ENCODE assay signal across 18 cellular contexts in the genomic region with DNA sequence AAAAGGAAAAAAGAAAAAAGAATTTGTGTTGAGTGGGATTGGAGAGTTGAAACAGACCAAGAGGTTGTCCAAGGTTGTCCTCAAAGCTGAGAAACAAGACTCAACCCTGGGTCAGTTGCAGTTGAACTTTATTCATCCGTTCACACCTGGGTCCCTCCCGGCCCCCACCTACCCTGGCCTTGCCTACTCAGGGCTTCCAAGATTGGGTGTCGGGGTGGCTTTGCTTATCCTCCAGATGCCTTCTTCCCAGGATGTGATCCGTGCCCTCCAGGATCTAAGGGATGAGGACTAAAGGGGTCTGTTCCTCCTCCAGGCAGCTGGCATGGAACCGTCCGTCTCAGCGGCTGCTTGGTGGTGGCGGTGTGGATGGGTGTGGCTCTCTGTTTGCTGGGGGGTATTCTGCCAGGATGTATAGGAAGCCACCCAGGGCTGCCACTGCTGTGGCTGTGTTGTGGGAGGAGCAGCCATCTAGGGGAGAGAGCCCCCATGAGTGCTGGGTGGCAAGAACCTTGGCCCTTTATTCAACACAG. TPM values are rescaled to one million over a fixed set of nuclear protein-coding genes. Genes with fewer than 3 reads are reported as not detected.
DNase-seq lines count a peak whose midpoint lies in the region; ATAC-seq and TF ChIP-seq lines count a peak whose summit lies in the region.
"Had no signal": no experiment of that assay in that cellular context is flagged by ENCODE, and none has a peak within 500 bp of the region (broad histone marks: within the 10 kb centered on the region; RNA-seq: fewer than 3 reads in every experiment).

No MANE protein-coding gene starts in this region.

- 93 to 96% methylated on average over 8 of the region's 8 CpGs for WGBS in heart right ventricle, 2 donors
- WGBS in spleen, 5 donors, result 91 to 93% (median 92%) methylated on average over 8 of the region's 8 CpGs

- no peak for TF ChIP-seq POLR2A in spleen (IDR thresholded peaks at IDR 0.05)

- TF ChIP-seq CTCF in heart right ventricle (IDR thresholded peaks at IDR 0.05) (no peak), lower lobe of right lung (IDR thresholded peaks at IDR 0.05) (no peak), spleen (IDR thresholded peaks at IDR 0.05 in 8 of 11, conservative IDR thresholded peaks at IDR 0.05 in 3 of 11) (no peak)

- H3K36me3 ChIP-seq in heart right ventricle (peaks cover 0 to 5% (median 0%) of the 10 kb centered on the region in 9 donors), H7 (replicated peaks; ENCODE audit: control insufficient read depth, insufficient read depth, low read length) (no peaks in the 10 kb centered on the region), lower lobe of right lung (peaks cover 40% of the 10 kb centered on the region), spleen (peaks cover 0 to 22% (median 0%) of the 10 kb centered on the region in 6 donors)
- H3K36me3 ChIP-seq: HAP-1 had no signal

- H3K27ac ChIP-seq in heart right ventricle (no peak overlapping the region), lower lobe of right lung (no peak overlapping the region), spleen (no peak overlapping the region)
- H3K27ac ChIP-seq: 22Rv1, A549, C4-2B had no signal

- H3K9me3 ChIP-seq in heart right ventricle (no peaks in the 10 kb centered on the region), lower lobe of right lung (no peaks in the 10 kb centered on the region), spleen (peaks cover 0 to 5% (median 0%) of the 10 kb centered on the region in 8 donors)
- H3K9me3 ChIP-seq: A549, HAP-1 had no signal

- intact Hi-C loops in Right ventricle myocardium inferior (cut with DNase I), result no loop called here
- intact Hi-C loops in heart right ventricle (cut with DNase I), result no loop called here
- intact Hi-C loops in lower lobe of right lung (cut with DNase I), result no loop called here
- intact Hi-C loops in spleen (cut with DNase I; ENCODE audit: low total_unique reads), result no loop called here

- DNase-seq in Right ventricle myocardium inferior (ENCODE audit: missing footprints), result peak; percentile 23
- no peak for DNase-seq in heart right ventricle
- DNase-seq in H7, result peak; percentile 1
- peak; percentile 12 for DNase-seq in lower lobe of right lung
- peak; percentile 35 for DNase-seq in spleen
- no peak for DNase-seq in NCI-H524 (lab: John Stamatoyannopoulos, UW)
- DNase-seq in NCI-H2171 (lab: John Stamatoyannopoulos, UW), result no peak
- DNase-seq: AML-193; CD4-positive, alpha-beta memory T cell; DMS79 treated with DMSO at 0.1 percent for 48 hours; GF-D8 had no signal

- H3K27me3 ChIP-seq in heart right ventricle (no peaks in the 10 kb centered on the region), H7 (ENCODE audit: control insufficient read depth, insufficient read depth, low read length) (no peaks in the 10 kb centered on the region), lower lobe of right lung (ENCODE audit: low read depth) (no peaks in the 10 kb centered on the region), spleen (replicated peaks in 1 of 7) (no peaks in the 10 kb centered on the region)

- ATAC-seq in Right ventricle myocardium inferior (no peak), heart right ventricle (no peak), lower lobe of right lung (no peak), GM21723 (IDR thresholded peaks at IDR 0.05; ENCODE audit: unreplicated experiment) (no peak)
- ATAC-seq: A549, HepG2 had no signal

- H3K4me1 ChIP-seq in heart right ventricle (peaks cover 0 to 3% (median 0%) of the 10 kb centered on the region in 9 donors), lower lobe of right lung (no peaks in the 10 kb centered on the region), spleen (no peaks in the 10 kb centered on the region)
- H3K4me1 ChIP-seq: HAP-1 had no signal

- H3K4me3 ChIP-seq in heart right ventricle (no peak overlapping the region), H7 (ENCODE audit: insufficient read depth, low read depth, low read length) (no peak overlapping the region), lower lobe of right lung (no peak overlapping the region), spleen (no peak overlapping the region)
- H3K4me3 ChIP-seq: A549, HAP-1 had no signal

RNA-seq across cellular contexts. Expression of a gene that starts 10.3 kb away (rescaled TPM):
- total RNA-seq in Right ventricle myocardium inferior (6.5 TPM), heart right ventricle (10 to 100 TPM in 1 of 10 donors, 1 to 10 TPM in 9; 4.7 to 11.0 (median 6.1) TPM), lower lobe of right lung (24.1 TPM), spleen (10 to 100 TPM; 16.2 to 41.8 (median 25.4) TPM)
- polyA plus RNA-seq in heart right ventricle (1 to 10 TPM; 7.3 to 7.5 TPM), spleen (10 to 100 TPM; 11.8 to 17.7 (median 14.8) TPM)
- 11.9 and 12.7 TPM in 2 replicates for total RNA-seq in H7 (2014; rRNA removed; shearing (Covaris generic))

RNA-seq across cellular contexts. Expression of a gene that starts 21.7 kb away (rescaled TPM):
- total RNA-seq in Right ventricle myocardium inferior, result 3.5 TPM
- 10 to 100 TPM in 4 of 10 donors, 1 to 10 TPM in 6; 1.1 to 44.9 (median 6.2) TPM for total RNA-seq in heart right ventricle
- polyA plus RNA-seq in heart right ventricle, result 1 to 10 TPM in 1 of 2 donors, under 1 TPM in 1; 0.28 to 4.0 TPM
- total RNA-seq in H7 (2014; rRNA removed; shearing (Covaris generic)), result 3.4 and 4.1 TPM in 2 replicates
- 198 TPM for total RNA-seq in lower lobe of right lung
- total RNA-seq in spleen, result 1 to 10 TPM in 4 of 7 donors, under 1 TPM in 2, not detected in 1; 0.34 to 2.5 (median 1.5) TPM
- polyA plus RNA-seq in spleen, result 1 to 10 TPM; 1.7 to 5.7 (median 4.0) TPM
- total RNA-seq: CD4-positive, alpha-beta memory T cell had no signal
- polyA plus RNA-seq: A549; BJ; CD4-positive, alpha-beta memory T cell had no signal

RNA-seq across cellular contexts. Expression of a gene that starts 27.6 kb away (rescaled TPM):
- total RNA-seq in Right ventricle myocardium inferior (7.7 TPM), heart right ventricle (10 to 100 TPM in 2 of 10 donors, 1 to 10 TPM in 8; 4.9 to 13.7 (median 7.9) TPM), lower lobe of right lung (17.8 TPM), spleen (10 to 100 TPM; 18.4 to 46.2 (median 24.8) TPM)
- polyA plus RNA-seq in heart right ventricle (10 to 100 TPM in 1 of 2 donors, 1 to 10 TPM in 1; 8.6 to 12.2 TPM), spleen (10 to 100 TPM; 13.0 to 18.6 (median 17.0) TPM)
- total RNA-seq in H7 (2014; rRNA removed; shearing (Covaris generic)), result 18.7 and 19.6 TPM in 2 replicates

RNA-seq across cellular contexts. Expression of a gene that starts 53.5 kb away (rescaled TPM):
- 5.7 TPM for total RNA-seq in Right ventricle myocardium inferior
- 10 to 100 TPM in 1 of 10 donors, 1 to 10 TPM in 9; 3.9 to 10.3 (median 6.3) TPM for total RNA-seq in heart right ventricle
- polyA plus RNA-seq in heart right ventricle, result 1 to 10 TPM; 2.6 to 9.2 TPM
- total RNA-seq in H7 (2014; rRNA removed; shearing (Covaris generic)), result 30.9 and 38.0 TPM in 2 replicates
- 9.5 TPM for total RNA-seq in lower lobe of right lung
- 10 to 100 TPM in 1 of 7 donors, 1 to 10 TPM in 6; 5.8 to 11.7 (median 7.6) TPM for total RNA-seq in spleen
- 1 to 10 TPM; 4.5 to 7.8 (median 6.7) TPM for polyA plus RNA-seq in spleen

Comparison
In these comparisons a context has a peak if more than half of its experiments do, and no peak if none do; other contexts are left out.
1. DNase-seq: peak in Right ventricle myocardium inferior (single experiment), H7 (single experiment), lower lobe of right lung (single experiment) and spleen (single experiment); none in heart right ventricle (0 of 2), NCI-H524 (0 of 2) and NCI-H2171 (single experiment).